1 cellular context compared by ENCODE assay signal in genomic region chr11:1694064-1694845, GRCh38.
TF ChIP-seq lines count a peak whose summit lies in the region.

No MANE protein-coding gene starts in this region.

TF ChIP-seq in HepG2, 621 proteins besides CTCF, POLR2A, EP300 and RAD21 (continued from another document and continues in another):
- TF ChIP-seq ZFP90 (CRISPR knock-in tag; IDR thresholded peaks at IDR 0.05; ENCODE audit: borderline replicate concordance) (no peak), PBX2 (CRISPR knock-in tag; IDR thresholded peaks at IDR 0.05) (no peak), ZNF446 (CRISPR knock-in tag; IDR thresholded peaks at IDR 0.05) (no peak), GLI4 (CRISPR knock-in tag; IDR thresholded peaks at IDR 0.05; ENCODE audit: borderline replicate concordance) (no peak), TIGD3 (CRISPR knock-in tag; IDR thresholded peaks at IDR 0.05; ENCODE audit: borderline replicate concordance) (no peak), ZNF513 (CRISPR knock-in tag; conservative IDR thresholded peaks at IDR 0.05) (no peak), ZNF777 (CRISPR knock-in tag; IDR thresholded peaks at IDR 0.05) (no peak), ZNF598 (CRISPR knock-in tag; IDR thresholded peaks at IDR 0.05; ENCODE audit: borderline replicate concordance) (no peak), JARID2 (CRISPR knock-in tag; IDR thresholded peaks at IDR 0.05; ENCODE audit: insufficient replicate concordance) (no peak), ZNF383 (CRISPR knock-in tag; IDR thresholded peaks at IDR 0.05; ENCODE audit: borderline replicate concordance) (no peak), ARNTL (CRISPR knock-in tag; IDR thresholded peaks at IDR 0.05) (no peak), ZNF142 (CRISPR knock-in tag; IDR thresholded peaks at IDR 0.05) (no peak), ATRX (CRISPR knock-in tag; IDR thresholded peaks at IDR 0.05; ENCODE audit: borderline replicate concordance) (no peak), U2AF2 (IDR thresholded peaks at IDR 0.05; ENCODE audit: low read depth, low read length) (no peak), REPIN1 (CRISPR knock-in tag; IDR thresholded peaks at IDR 0.05; ENCODE audit: borderline replicate concordance, low read depth) (no peak), TEAD3 (CRISPR knock-in tag; optimal IDR thresholded peaks at IDR 0.05; ENCODE audit: borderline replicate concordance) (peak; percentile 70), LBX2 (CRISPR knock-in tag; IDR thresholded peaks at IDR 0.05; ENCODE audit: borderline replicate concordance) (no peak), ZNF563 (CRISPR knock-in tag; IDR thresholded peaks at IDR 0.05) (no peak), TARDBP (CRISPR knock-in tag; IDR thresholded peaks at IDR 0.05) (no peak), SNAPC2 (CRISPR knock-in tag; IDR thresholded peaks at IDR 0.05) (no peak), KAT7 (CRISPR knock-in tag; IDR thresholded peaks at IDR 0.05; ENCODE audit: borderline replicate concordance) (no peak), ZMAT3 (CRISPR knock-in tag; conservative IDR thresholded peaks at IDR 0.05) (no peak), ZNF3 (CRISPR knock-in tag; IDR thresholded peaks at IDR 0.05) (no peak), MAZ (IDR thresholded peaks at IDR 0.05; ENCODE audit: borderline replicate concordance, low read depth, low read length) (peak; percentile 72; the same call in 1 of the 2 replicates), MAZ (CRISPR knock-in tag; IDR thresholded peaks at IDR 0.05; ENCODE audit: low read depth) (peak; percentile 86), ZNF44 (CRISPR knock-in tag; IDR thresholded peaks at IDR 0.05) (no peak), DBP (CRISPR knock-in tag; IDR thresholded peaks at IDR 0.05; ENCODE audit: not compliant biosample characterization) (no peak), ZNF235 (CRISPR knock-in tag; IDR thresholded peaks at IDR 0.05; ENCODE audit: borderline replicate concordance) (no peak), PHF21A (CRISPR knock-in tag; IDR thresholded peaks at IDR 0.05) (no peak; the same call in 1 of the 2 replicates), RORA (CRISPR knock-in tag; IDR thresholded peaks at IDR 0.05) (no peak), TOPORS (CRISPR knock-in tag; IDR thresholded peaks at IDR 0.05) (no peak), SKI (IDR thresholded peaks at IDR 0.05; ENCODE audit: partially characterized antibody) (no peak), ZSCAN30 (CRISPR knock-in tag; IDR thresholded peaks at IDR 0.05) (no peak), FOXK1 (CRISPR knock-in tag; IDR thresholded peaks at IDR 0.05; ENCODE audit: borderline replicate concordance, low read depth) (no peak), IRF2 (CRISPR knock-in tag; IDR thresholded peaks at IDR 0.05) (peak; percentile 45; the same call in 1 of the 2 replicates), GATAD1 (CRISPR knock-in tag; IDR thresholded peaks at IDR 0.05) (peak; percentile 48; the same call in 1 of the 2 replicates), NCOA1 (CRISPR knock-in tag; IDR thresholded peaks at IDR 0.05) (no peak), MATR3 (CRISPR knock-in tag; IDR thresholded peaks at IDR 0.05) (no peak), ZNF629 (CRISPR knock-in tag; conservative IDR thresholded peaks at IDR 0.05) (no peak), ZNF737 (CRISPR knock-in tag; IDR thresholded peaks at IDR 0.05; ENCODE audit: borderline replicate concordance) (no peak)
- TF ChIP-seq, protein P1, sequence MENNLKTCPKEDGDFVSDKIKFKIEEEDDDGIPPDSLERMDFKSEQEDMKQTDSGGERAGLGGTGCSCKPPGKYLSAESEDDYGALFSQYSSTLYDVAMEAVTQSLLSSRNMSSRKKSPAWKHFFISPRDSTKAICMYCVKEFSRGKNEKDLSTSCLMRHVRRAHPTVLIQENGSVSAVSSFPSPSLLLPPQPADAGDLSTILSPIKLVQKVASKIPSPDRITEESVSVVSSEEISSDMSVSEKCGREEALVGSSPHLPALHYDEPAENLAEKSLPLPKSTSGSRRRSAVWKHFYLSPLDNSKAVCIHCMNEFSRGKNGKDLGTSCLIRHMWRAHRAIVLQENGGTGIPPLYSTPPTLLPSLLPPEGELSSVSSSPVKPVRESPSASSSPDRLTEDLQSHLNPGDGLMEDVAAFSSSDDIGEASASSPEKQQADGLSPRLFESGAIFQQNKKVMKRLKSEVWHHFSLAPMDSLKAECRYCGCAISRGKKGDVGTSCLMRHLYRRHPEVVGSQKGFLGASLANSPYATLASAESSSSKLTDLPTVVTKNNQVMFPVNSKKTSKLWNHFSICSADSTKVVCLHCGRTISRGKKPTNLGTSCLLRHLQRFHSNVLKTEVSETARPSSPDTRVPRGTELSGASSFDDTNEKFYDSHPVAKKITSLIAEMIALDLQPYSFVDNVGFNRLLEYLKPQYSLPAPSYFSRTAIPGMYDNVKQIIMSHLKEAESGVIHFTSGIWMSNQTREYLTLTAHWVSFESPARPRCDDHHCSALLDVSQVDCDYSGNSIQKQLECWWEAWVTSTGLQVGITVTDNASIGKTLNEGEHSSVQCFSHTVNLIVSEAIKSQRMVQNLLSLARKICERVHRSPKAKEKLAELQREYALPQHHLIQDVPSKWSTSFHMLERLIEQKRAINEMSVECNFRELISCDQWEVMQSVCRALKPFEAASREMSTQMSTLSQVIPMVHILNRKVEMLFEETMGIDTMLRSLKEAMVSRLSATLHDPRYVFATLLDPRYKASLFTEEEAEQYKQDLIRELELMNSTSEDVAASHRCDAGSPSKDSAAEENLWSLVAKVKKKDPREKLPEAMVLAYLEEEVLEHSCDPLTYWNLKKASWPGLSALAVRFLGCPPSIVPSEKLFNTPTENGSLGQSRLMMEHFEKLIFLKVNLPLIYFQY (CRISPR knock-in tag; IDR thresholded peaks at IDR 0.05; ENCODE audit: borderline replicate concordance), result no peak
- TF ChIP-seq, protein P2, sequence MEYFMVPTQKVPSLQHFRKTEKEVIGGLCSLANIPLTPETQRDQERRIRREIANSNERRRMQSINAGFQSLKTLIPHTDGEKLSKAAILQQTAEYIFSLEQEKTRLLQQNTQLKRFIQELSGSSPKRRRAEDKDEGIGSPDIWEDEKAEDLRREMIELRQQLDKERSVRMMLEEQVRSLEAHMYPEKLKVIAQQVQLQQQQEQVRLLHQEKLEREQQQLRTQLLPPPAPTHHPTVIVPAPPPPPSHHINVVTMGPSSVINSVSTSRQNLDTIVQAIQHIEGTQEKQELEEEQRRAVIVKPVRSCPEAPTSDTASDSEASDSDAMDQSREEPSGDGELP (IDR thresholded peaks at IDR 0.05; ENCODE audit: borderline replicate concordance, low read depth), result no peak
- TF ChIP-seq, protein P3, sequence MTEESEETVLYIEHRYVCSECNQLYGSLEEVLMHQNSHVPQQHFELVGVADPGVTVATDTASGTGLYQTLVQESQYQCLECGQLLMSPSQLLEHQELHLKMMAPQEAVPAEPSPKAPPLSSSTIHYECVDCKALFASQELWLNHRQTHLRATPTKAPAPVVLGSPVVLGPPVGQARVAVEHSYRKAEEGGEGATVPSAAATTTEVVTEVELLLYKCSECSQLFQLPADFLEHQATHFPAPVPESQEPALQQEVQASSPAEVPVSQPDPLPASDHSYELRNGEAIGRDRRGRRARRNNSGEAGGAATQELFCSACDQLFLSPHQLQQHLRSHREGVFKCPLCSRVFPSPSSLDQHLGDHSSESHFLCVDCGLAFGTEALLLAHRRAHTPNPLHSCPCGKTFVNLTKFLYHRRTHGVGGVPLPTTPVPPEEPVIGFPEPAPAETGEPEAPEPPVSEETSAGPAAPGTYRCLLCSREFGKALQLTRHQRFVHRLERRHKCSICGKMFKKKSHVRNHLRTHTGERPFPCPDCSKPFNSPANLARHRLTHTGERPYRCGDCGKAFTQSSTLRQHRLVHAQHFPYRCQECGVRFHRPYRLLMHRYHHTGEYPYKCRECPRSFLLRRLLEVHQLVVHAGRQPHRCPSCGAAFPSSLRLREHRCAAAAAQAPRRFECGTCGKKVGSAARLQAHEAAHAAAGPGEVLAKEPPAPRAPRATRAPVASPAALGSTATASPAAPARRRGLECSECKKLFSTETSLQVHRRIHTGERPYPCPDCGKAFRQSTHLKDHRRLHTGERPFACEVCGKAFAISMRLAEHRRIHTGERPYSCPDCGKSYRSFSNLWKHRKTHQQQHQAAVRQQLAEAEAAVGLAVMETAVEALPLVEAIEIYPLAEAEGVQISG (CRISPR knock-in tag; IDR thresholded peaks at IDR 0.05), result peak; percentile 48
- TF ChIP-seq, protein P4, sequence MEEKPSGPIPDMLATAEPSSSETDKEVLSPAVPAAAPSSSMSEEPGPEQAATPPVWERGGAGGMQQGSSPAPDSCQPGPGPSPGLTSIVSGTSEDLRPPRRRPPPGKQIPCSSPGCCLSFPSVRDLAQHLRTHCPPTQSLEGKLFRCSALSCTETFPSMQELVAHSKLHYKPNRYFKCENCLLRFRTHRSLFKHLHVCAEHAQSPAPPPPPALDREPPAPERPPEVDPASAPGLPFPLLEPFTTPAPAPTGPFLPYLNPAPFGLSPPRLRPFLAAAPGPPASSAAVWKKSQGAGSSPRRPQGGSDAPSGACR (CRISPR knock-in tag; IDR thresholded peaks at IDR 0.05), result no peak
